In genomic region chr4:2262944-2263250, GRCh38 we compare ENCODE assay signal across 8 cellular contexts. TPM values are rescaled to one million over a fixed set of nuclear protein-coding genes. Genes with fewer than 3 reads are reported as not detected.
A peak's percentile ranks its signal among the peaks of the same experiment; 100 is the strongest.
DNase-seq lines count a peak whose midpoint lies in the region; ATAC-seq, FAIRE-seq and TF ChIP-seq lines count a peak whose summit lies in the region.

No MANE protein-coding gene starts in this region.

- no peak for ATAC-seq in GM18505 (IDR thresholded peaks at IDR 0.05; ENCODE audit: unreplicated experiment)

- H2AFZ ChIP-seq in fibroblast of lung (ENCODE audit: low read length) = peak overlapping the region; percentile 64

- H3K27me3 ChIP-seq in GM06990 (replicated peaks; ENCODE audit: control insufficient read depth, insufficient read depth, low read length) (no peaks in the 10 kb centered on the region), fibroblast of lung (ENCODE audit: control insufficient read depth, insufficient read depth, low read length) (no peaks in the 10 kb centered on the region), prostate gland (replicated peaks; ENCODE audit: insufficient read depth) (no peaks in the 10 kb centered on the region)

- no peak for FAIRE-seq in GM19239 (lab: Jason Lieb, UNC)
- no peak for FAIRE-seq in urothelium cell line (lab: Jason Lieb, UNC)

- peaks cover 14% of the 10 kb centered on the region for H3K4me1 ChIP-seq in fibroblast of lung (ENCODE audit: control insufficient read depth, extremely low read depth, insufficient read depth, low read length)
- H3K4me1 ChIP-seq in prostate gland (replicated peaks) = peaks cover 29% of the 10 kb centered on the region

- H3K79me2 ChIP-seq in fibroblast of lung (ENCODE audit: control insufficient read depth, insufficient read depth, low read length) = peaks cover 12% of the 10 kb centered on the region

- TF ChIP-seq POLR2A in prostate gland (IDR thresholded peaks at IDR 0.05) = no peak
- TF ChIP-seq POLR2A in GM18505 (IDR thresholded peaks at IDR 0.05; ENCODE audit: borderline replicate concordance, extremely low read depth, insufficient read depth, insufficient read length) = no peak

- no peaks in the 10 kb centered on the region for H3K9me3 ChIP-seq in SK-N-MC (ENCODE audit: low read depth, low read length)
- H3K9me3 ChIP-seq in fibroblast of lung (ENCODE audit: control insufficient read depth, insufficient read depth, low read depth, low read length) = no peaks in the 10 kb centered on the region
- H3K9me3 ChIP-seq in prostate gland = no peaks in the 10 kb centered on the region

- no peaks in the 10 kb centered on the region for H4K20me1 ChIP-seq in fibroblast of lung (ENCODE audit: control insufficient read depth, extremely low read depth, insufficient read depth, low read length)

- H3K4me3 ChIP-seq in GM06990 (replicated peaks; ENCODE audit: low read depth, low read length) = peak overlapping the region; percentile 75
- peak overlapping the region; percentile 86 for H3K4me3 ChIP-seq in SK-N-MC
- peak overlapping the region; percentile 35 to 72 (median 59) for H3K4me3 ChIP-seq in fibroblast of lung (replicated peaks in 1 of 4; ENCODE audit: control extremely low read depth in 1 of 4, insufficient read depth in 1 of 4, low read depth in 3 of 4, low read length in 4 of 4)
- H3K4me3 ChIP-seq in prostate gland = peak overlapping the region; percentile 53 to 61

- no peak for DNase-seq in GM06990 (ENCODE audit: extremely low read depth, insufficient read length)
- no peak for DNase-seq in SK-N-MC (ENCODE audit: low read depth, low spot score)
- no peak for DNase-seq in fibroblast of lung (ENCODE audit: low read depth in 2 of 2)
- no peak for DNase-seq in prostate gland (ENCODE audit: low spot score)
- no peak for DNase-seq in GM19239 (ENCODE audit: insufficient read length, low spot score)
- no peak for DNase-seq in NCI-H524 treated with DMSO at 0.1 percent for 48 hours (lab: John Stamatoyannopoulos, UW)
- no peak for DNase-seq in urothelium cell line (ENCODE audit: low spot score)

- intact Hi-C loops in prostate gland (cut with DNase I) = loop anchor here (10.0 kb wide), 3 partner anchors 152 to 672 kb away; partner anchors contain the start of genes CFAP99, FAM193A and ZFYVE28

- TF ChIP-seq CTCF in GM06990 (IDR thresholded peaks at IDR 0.05; ENCODE audit: insufficient read depth, low read length, poor library complexity, severe bottlenecking) (no peak), fibroblast of lung (conservative IDR thresholded peaks at IDR 0.05 in 1 of 2, IDR thresholded peaks at IDR 0.05 in 1 of 2; ENCODE audit: low read depth in 1 of 2, low read length in 2 of 2) (no peak), prostate gland (IDR thresholded peaks at IDR 0.05) (no peak)

- H3K9ac ChIP-seq in SK-N-MC (ENCODE audit: insufficient read length) (peak overlapping the region; percentile 73), fibroblast of lung (ENCODE audit: insufficient read depth, low read length) (peak overlapping the region; percentile 84)

- 49% methylated on average over 13 of the region's 13 CpGs for WGBS in prostate gland

- H3K4me2 ChIP-seq in fibroblast of lung (ENCODE audit: extremely low read depth, insufficient read depth, low read length) = peak overlapping the region; percentile 93

- H3K36me3 ChIP-seq in GM06990 (ENCODE audit: control insufficient read depth, insufficient read depth, low read length) (peaks cover 11% of the 10 kb centered on the region), SK-N-MC (ENCODE audit: insufficient read depth, low read length) (no peaks in the 10 kb centered on the region), fibroblast of lung (ENCODE audit: control insufficient read depth, insufficient read depth, low read length) (no peaks in the 10 kb centered on the region), prostate gland (peaks cover 0 to 4% of the 10 kb centered on the region in 2 donors)

- no peak overlapping the region for H3K27ac ChIP-seq in SK-N-MC
- peak overlapping the region; percentile 88 for H3K27ac ChIP-seq in fibroblast of lung (ENCODE audit: insufficient read depth, low read length)
- H3K27ac ChIP-seq in prostate gland = peak overlapping the region; percentile 91 to 93

RNA-seq across cellular contexts. Expression of gene MXD4, which starts 1.0 kb away (rescaled TPM):
- total RNA-seq in fibroblast of lung (26.7 and 42.1 TPM in 2 replicates), prostate gland (10 to 100 TPM; 63.4 to 81.1 TPM)
- polyA plus RNA-seq in fibroblast of lung = 22.1 and 25.4 TPM in 2 replicates
- polyA plus RNA-seq in fibroblast of lung (2012) = 38.6 and 46.9 TPM in 2 replicates
- polyA minus RNA-seq in fibroblast of lung (ENCODE audit: low replicate concordance) = 40.3 and 59.0 TPM in 2 replicates

RNA-seq across cellular contexts. Expression of gene HAUS3, which starts 21.0 kb away (rescaled TPM):
- 5.3 and 5.6 TPM in 2 replicates for total RNA-seq in fibroblast of lung
- 5.3 and 5.9 TPM in 2 replicates for polyA plus RNA-seq in fibroblast of lung
- 4.7 and 5.3 TPM in 2 replicates for polyA plus RNA-seq in fibroblast of lung (2012)
- 1.0 and 1.6 TPM in 2 replicates for polyA minus RNA-seq in fibroblast of lung (ENCODE audit: low replicate concordance)
- total RNA-seq in prostate gland = 10 to 100 TPM; 21.1 to 24.2 TPM

RNA-seq across cellular contexts. Expression of gene POLN, which starts 21.0 kb away (rescaled TPM):
- total RNA-seq in fibroblast of lung (4.9 and 5.6 TPM in 2 replicates), prostate gland (10 to 100 TPM in 1 of 2 donors, 1 to 10 TPM in 1; 3.8 to 15.2 TPM)
- 0.58 and 1.2 TPM in 2 replicates for polyA plus RNA-seq in fibroblast of lung
- polyA plus RNA-seq in fibroblast of lung (2012) = 0.50 and 0.69 TPM in 2 replicates
- polyA minus RNA-seq in fibroblast of lung (ENCODE audit: low replicate concordance) = 0.51 and 0.85 TPM in 2 replicates
